In the genomic region with DNA sequence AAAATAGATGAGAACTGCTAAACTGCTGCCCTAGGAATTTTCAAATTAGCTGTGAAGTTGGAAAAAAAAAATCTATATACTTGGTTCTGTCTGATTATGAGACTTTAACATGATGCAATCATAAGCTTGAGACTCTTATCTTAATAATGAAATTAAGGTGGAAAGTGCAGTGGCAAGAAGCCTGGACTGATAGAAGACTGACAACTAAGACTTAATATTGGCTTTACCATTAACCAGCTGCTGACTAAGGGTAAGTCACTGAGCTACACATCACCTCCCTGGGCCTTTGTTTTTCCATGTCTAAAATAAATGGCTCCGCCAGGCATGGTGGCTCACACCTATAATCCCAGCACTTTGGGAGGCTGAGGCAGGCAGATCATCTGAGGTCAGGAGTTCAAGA, we compare ENCODE assay signal across 18 cellular contexts.
"Had no signal": no experiment of that assay in that cellular context is flagged by ENCODE, and none has a peak within 500 bp of the region (broad histone marks: within the 10 kb centered on the region; RNA-seq: fewer than 3 reads in every experiment).

No MANE protein-coding gene starts in this region.

- H2AFZ ChIP-seq: parathyroid adenoma had no signal

- H3K36me3 ChIP-seq: esophagus muscularis mucosa, gastrocnemius medialis, prostate gland, right lobe of liver, transverse colon had no signal

- FAIRE-seq: keratinocyte had no signal

- H3K9ac ChIP-seq: parathyroid adenoma had no signal

- DNase-seq: effector memory CD4-positive, alpha-beta T cell; gastrocnemius medialis; immature natural killer cell; left colon; mesendoderm; naive B cell; retina; right lobe of liver; stimulated activated CD4-positive, alpha-beta T cell treated with anti-CD3 and anti-CD28 coated beads, Interleukin-2, amount 100 ng/mL, for 24 hours; stimulated activated naive CD4-positive, alpha-beta T cell; stomach; substantia nigra; transverse colon had no signal

- ATAC-seq: gastrocnemius medialis, left colon, right lobe of liver had no signal

- H3K9me3 ChIP-seq: esophagus muscularis mucosa, gastrocnemius medialis, prostate gland, right lobe of liver, stomach, thoracic aorta, transverse colon had no signal

- H3K27ac ChIP-seq: esophagus muscularis mucosa, gastrocnemius medialis, parathyroid adenoma, prostate gland, right lobe of liver, stomach, thoracic aorta, transverse colon had no signal

- H3K79me2 ChIP-seq: parathyroid adenoma had no signal

- H3K27me3 ChIP-seq: esophagus muscularis mucosa, gastrocnemius medialis, right lobe of liver, stomach, transverse colon had no signal

- H3K4me3 ChIP-seq: esophagus muscularis mucosa, gastrocnemius medialis, prostate gland, right lobe of liver, stomach, thoracic aorta, transverse colon had no signal

- H3K4me1 ChIP-seq: gastrocnemius medialis, parathyroid adenoma, prostate gland, right lobe of liver, stomach had no signal
